In genomic region chr2:171922230-171923022, GRCh38 we compare ENCODE assay signal across 8 cellular contexts. TPM values are rescaled to one million over a fixed set of nuclear protein-coding genes. Genes with fewer than 3 reads are reported as not detected.
A peak's percentile ranks its signal among the peaks of the same experiment; 100 is the strongest.
DNase-seq lines count a peak whose midpoint lies in the region; FAIRE-seq and TF ChIP-seq lines count a peak whose summit lies in the region.

Gene HAT1 (plus strand): TSS chr2:171922461. CDS start chr2:171922501, 40 bp downstream.

- H3K4me3 ChIP-seq in HFF-Myc (replicated peaks; ENCODE audit: low read depth, low read length) (peak within 1 kb of the TSS; percentile 82), neuronal stem cell (ENCODE audit: low read length in 2 of 2) (peak within 1 kb of the TSS; percentile 61 to 98)

- H3K27ac ChIP-seq in neuronal stem cell (replicated peaks; ENCODE audit: low read length), result peak within 1 kb of the TSS; percentile 55

- H3K9me3 Mint-ChIP-seq in activated naive CD4-positive, alpha-beta T cell treated with anti-CD3 and anti-CD28 coated beads for 36 hours, result no peaks in the 10 kb centered on the region

- H3K9ac ChIP-seq in neuronal stem cell (ENCODE audit: low read depth, low read length, poor library complexity), result peak within 1 kb of the TSS; percentile 90

- H4K8ac ChIP-seq in neuronal stem cell (ENCODE audit: low read depth, low read length), result no peak within 1 kb of the TSS

- H4K91ac ChIP-seq in neuronal stem cell (ENCODE audit: low read depth, low read length, poor library complexity), result no peak within 1 kb of the TSS

- CTCF ChIA-PET in activated naive CD4-positive, alpha-beta T cell treated with anti-CD3 and anti-CD28 coated beads for 36 hours (lab: Charles Lee), result interaction anchor here (0.5 to 1.5 kb wide), 2 partner anchors 22 to 219 kb away, joined by 4 to 5 read pairs; no protein-coding TSS in a partner anchor

- H2BK120ac ChIP-seq in neuronal stem cell (ENCODE audit: low read depth, low read length), result no peak within 1 kb of the TSS

- H3K18ac ChIP-seq in neuronal stem cell (ENCODE audit: low read length), result peak within 1 kb of the TSS; percentile 87

- H3K36me3 ChIP-seq in neuronal stem cell (replicated peaks in 1 of 2; ENCODE audit: control insufficient read depth in 2 of 2, insufficient read depth in 2 of 2, low read length in 2 of 2), result peaks cover 0 to 30% of the 10 kb centered on the region in 2 donors

- no peak for TF ChIP-seq CTCF in HFF-Myc (IDR thresholded peaks at IDR 0.05; ENCODE audit: low read depth, low read length, missing control alignments)
- TF ChIP-seq CTCF in subcutaneous adipose tissue (IDR thresholded peaks at IDR 0.05; ENCODE audit: low read depth), result no peak

- H3K36me3 Mint-ChIP-seq in activated naive CD4-positive, alpha-beta T cell treated with anti-CD3 and anti-CD28 coated beads for 36 hours (ENCODE audit: low read depth), result peaks cover 25% of the 10 kb centered on the region

- H2BK12ac ChIP-seq in neuronal stem cell (ENCODE audit: low read length), result peak within 1 kb of the TSS; percentile 65

- peak within 1 kb of the TSS; percentile 88 for H3K4me3 Mint-ChIP-seq in activated naive CD4-positive, alpha-beta T cell treated with anti-CD3 and anti-CD28 coated beads for 36 hours

- no peaks in the 10 kb centered on the region for H3K79me1 ChIP-seq in neuronal stem cell (ENCODE audit: low read depth, low read length)

- FAIRE-seq in frontal cortex (lab: Jason Lieb, UNC), result peak; percentile 53

- no peaks in the 10 kb centered on the region for H3K27me3 ChIP-seq in neuronal stem cell (ENCODE audit: control insufficient read depth in 3 of 3, insufficient read depth in 3 of 3, low read depth in 1 of 3, low read length in 3 of 3)

- no peak within 1 kb of the TSS for H2BK15ac ChIP-seq in neuronal stem cell (ENCODE audit: low read length)

- no peak within 1 kb of the TSS for H2BK5ac ChIP-seq in neuronal stem cell (ENCODE audit: low read length)

- no peaks in the 10 kb centered on the region for H3K9me3 ChIP-seq in neuronal stem cell (replicated peaks in 1 of 2; ENCODE audit: control insufficient read depth in 2 of 2, insufficient read depth in 1 of 2, low read depth in 1 of 2, low read length in 2 of 2)

- WGBS in neuronal stem cell (ENCODE audit: extremely low coverage in 2 of 2, insufficient read length in 2 of 2, insufficient replicate concordance in 1 of 2), 2 donors, result no CpG with 5 or more reads among the region's 61 CpGs

- H3K14ac ChIP-seq in neuronal stem cell (ENCODE audit: low read length), result no peak within 1 kb of the TSS

- H3K4me1 Mint-ChIP-seq in activated naive CD4-positive, alpha-beta T cell treated with anti-CD3 and anti-CD28 coated beads for 36 hours (ENCODE audit: low read depth), result peaks cover 34% of the 10 kb centered on the region

- H2AK5ac ChIP-seq in neuronal stem cell (ENCODE audit: low read depth, low read length), result no peak within 1 kb of the TSS

- intact Hi-C loops in activated naive CD4-positive, alpha-beta T cell treated with anti-CD3 and anti-CD28 coated beads for 36 hours (cut with micrococcal nuclease), result loop anchor here (1.0 to 10.0 kb wide), 9 partner anchors 28 to 994 kb away; partner anchors contain the start of genes DCAF17, DLX2, DYNC1I2 and METAP1D

- H3K4ac ChIP-seq in neuronal stem cell (ENCODE audit: low read length), result no peak within 1 kb of the TSS

- H3K23ac ChIP-seq in neuronal stem cell (ENCODE audit: low read depth, low read length, poor library complexity), result peak within 1 kb of the TSS; percentile 38

- H3K4me2 ChIP-seq in neuronal stem cell (ENCODE audit: insufficient read depth, low read length, poor library complexity, severe bottlenecking), result peak within 1 kb of the TSS; percentile 84

- peak; percentile 96 for DNase-seq in GM03348 (ENCODE audit: low spot score)
- peak; percentile 94 for DNase-seq in HFF-Myc (ENCODE audit: extremely low read depth, low read depth)
- peak; percentile 98 for DNase-seq in NAMALWA (ENCODE audit: low spot score)
- DNase-seq in SK-N-DZ (ENCODE audit: low spot score), result peak; percentile 97
- DNase-seq in activated naive CD4-positive, alpha-beta T cell treated with anti-CD3 and anti-CD28 coated beads for 36 hours, result peak; percentile 99
- DNase-seq in frontal cortex (ENCODE audit: low spot score in 2 of 2), result peak; percentile 81 to 94
- peak; percentile 98 for DNase-seq in neuronal stem cell (ENCODE audit: low spot score)

- H3K4me1 ChIP-seq in neuronal stem cell (ENCODE audit: control insufficient read depth in 2 of 2, insufficient read depth in 1 of 2, low read depth in 1 of 2, low read length in 2 of 2), result peaks cover 5 to 10% of the 10 kb centered on the region in 2 donors

- peak within 1 kb of the TSS; percentile 97 for H3K27ac Mint-ChIP-seq in activated naive CD4-positive, alpha-beta T cell treated with anti-CD3 and anti-CD28 coated beads for 36 hours

- no peaks in the 10 kb centered on the region for H3K27me3 Mint-ChIP-seq in activated naive CD4-positive, alpha-beta T cell treated with anti-CD3 and anti-CD28 coated beads for 36 hours (ENCODE audit: low read depth)

- peak within 1 kb of the TSS; percentile 88 for H2AFZ ChIP-seq in neuronal stem cell (ENCODE audit: low read length)

RNA-seq across cellular contexts. Expression of gene HAT1, which starts in this region (rescaled TPM):
- polyA plus RNA-seq in SK-N-DZ (2014; cell fraction: cytosol; rRNA removed), result 63.4 and 68.3 TPM in 2 replicates
- 34.9 and 49.9 TPM in 2 replicates for polyA plus RNA-seq in SK-N-DZ (2014; cell fraction: nucleus; rRNA removed)
- total RNA-seq in activated naive CD4-positive, alpha-beta T cell treated with anti-CD3 and anti-CD28 coated beads for 36 hours, result 10 to 100 TPM; 74.6 to 77.2 TPM
- total RNA-seq in frontal cortex (59.9 TPM), subcutaneous adipose tissue (10 to 100 TPM; 17.0 to 38.6 (median 22.7) TPM)
- 61.3 TPM for polyA plus RNA-seq in neuronal stem cell (2013, experiment 1 of 2)
- 62.4 TPM for polyA plus RNA-seq in neuronal stem cell (2013, experiment 2 of 2)

Comparison
In these comparisons a context has a peak if more than half of its experiments do, and no peak if none do; other contexts are left out.
1. Peak in every context shown above with its lines: DNase-seq, H3K4me3 ChIP-seq and H3K27ac ChIP-seq.